ENCODE assay signal across 9 cellular contexts in genomic region chr5:157570801-157571200, GRCh38. TPM values are rescaled to one million over a fixed set of nuclear protein-coding genes. Genes with fewer than 3 reads are reported as not detected.
DNase-seq lines count a peak whose midpoint lies in the region; ATAC-seq lines count a peak whose summit lies in the region.
"Had no signal": no experiment of that assay in that cellular context is flagged by ENCODE, and none has a peak within 500 bp of the region (broad histone marks: within the 10 kb centered on the region; RNA-seq: fewer than 3 reads in every experiment).

No MANE protein-coding gene starts in this region.

- peak overlapping the region; percentile 23 for H3K27ac Mint-ChIP-seq in activated naive CD8-positive, alpha-beta T cell
- no peak overlapping the region for H3K27ac Mint-ChIP-seq in activated naive CD8-positive, alpha-beta T cell treated with anti-CD3 and anti-CD28 coated beads for 36 hours
- H3K27ac Mint-ChIP-seq in effector memory CD8-positive, alpha-beta T cell: peak overlapping the region; percentile 15 to 64

- peaks cover 27% of the 10 kb centered on the region for H3K4me1 Mint-ChIP-seq in activated naive CD8-positive, alpha-beta T cell (ENCODE audit: low read depth)
- peaks cover 27% of the 10 kb centered on the region for H3K4me1 Mint-ChIP-seq in activated naive CD8-positive, alpha-beta T cell treated with anti-CD3 and anti-CD28 coated beads for 36 hours
- peaks cover 40 to 45% of the 10 kb centered on the region in 2 donors for H3K4me1 Mint-ChIP-seq in effector memory CD8-positive, alpha-beta T cell (ENCODE audit: low read depth in 2 of 2)

- H3K27ac ChIP-seq in substantia nigra (ENCODE audit: low read depth, low read length, poor library complexity, severe bottlenecking): peak overlapping the region; percentile 67

- DNase-seq in activated naive CD8-positive, alpha-beta T cell treated with anti-CD3 and anti-CD28 coated beads for 36 hours: no peak
- no peak for DNase-seq in effector memory CD8-positive, alpha-beta T cell
- DNase-seq in substantia nigra (lab: John Stamatoyannopoulos, UW) (peak in 1 of 49 donors; percentile 22), hypothalamus (lab: John Stamatoyannopoulos, UW) (no peak)
- no peak for DNase-seq in stimulated activated naive CD4-positive, alpha-beta T cell (lab: John Stamatoyannopoulos, UW)
- DNase-seq: NCI-H2029 had no signal

- peak; percentile 3 for ATAC-seq in HG03442 (IDR thresholded peaks at IDR 0.05; ENCODE audit: unreplicated experiment)
- no peak for ATAC-seq in effector memory CD8-positive, alpha-beta T cell (replicated peaks)
- ATAC-seq in HG03432 (IDR thresholded peaks at IDR 0.05; ENCODE audit: unreplicated experiment): no peak

- H3K36me3 Mint-ChIP-seq in activated naive CD8-positive, alpha-beta T cell: peaks cover 3% of the 10 kb centered on the region
- H3K36me3 Mint-ChIP-seq in activated naive CD8-positive, alpha-beta T cell treated with anti-CD3 and anti-CD28 coated beads for 36 hours: no peaks in the 10 kb centered on the region
- peaks cover 18% of the 10 kb centered on the region for H3K36me3 Mint-ChIP-seq in effector memory CD8-positive, alpha-beta T cell (ENCODE audit: insufficient read depth)

- H3K9me3 Mint-ChIP-seq in activated naive CD8-positive, alpha-beta T cell (ENCODE audit: low read depth): no peaks in the 10 kb centered on the region
- no peaks in the 10 kb centered on the region for H3K9me3 Mint-ChIP-seq in activated naive CD8-positive, alpha-beta T cell treated with anti-CD3 and anti-CD28 coated beads for 36 hours
- no peaks in the 10 kb centered on the region for H3K9me3 Mint-ChIP-seq in effector memory CD8-positive, alpha-beta T cell

- peak overlapping the region; percentile 61 for H3K4me3 Mint-ChIP-seq in activated naive CD8-positive, alpha-beta T cell
- no peak overlapping the region for H3K4me3 Mint-ChIP-seq in activated naive CD8-positive, alpha-beta T cell treated with anti-CD3 and anti-CD28 coated beads for 36 hours
- peak overlapping the region; percentile 73 to 90 for H3K4me3 Mint-ChIP-seq in effector memory CD8-positive, alpha-beta T cell

- H3K27me3 Mint-ChIP-seq in activated naive CD8-positive, alpha-beta T cell: peaks cover 9% of the 10 kb centered on the region
- peaks cover 48% of the 10 kb centered on the region for H3K27me3 Mint-ChIP-seq in activated naive CD8-positive, alpha-beta T cell treated with anti-CD3 and anti-CD28 coated beads for 36 hours
- H3K27me3 Mint-ChIP-seq in effector memory CD8-positive, alpha-beta T cell: peaks cover 6 to 20% of the 10 kb centered on the region in 2 donors

RNA-seq across cellular contexts. Expression of gene ADAM19, which starts 4.8 kb away (rescaled TPM):
- total RNA-seq in activated naive CD8-positive, alpha-beta T cell treated with anti-CD3 and anti-CD28 coated beads for 36 hours: 1 to 10 TPM; 2.8 to 3.5 TPM
